8 cellular contexts compared by ENCODE assay signal in genomic region chr2:190407246-190407661, GRCh38. TPM values are rescaled to one million over a fixed set of nuclear protein-coding genes. Genes with fewer than 3 reads are reported as not detected.
DNase-seq lines count a peak whose midpoint lies in the region; FAIRE-seq and TF ChIP-seq lines count a peak whose summit lies in the region.

No MANE protein-coding gene starts in this region.

- H3K79me2 ChIP-seq in Karpas-422 (ENCODE audit: low read length) = peaks cover 29% of the 10 kb centered on the region

- peaks cover 30% of the 10 kb centered on the region for H3K4me1 Mint-ChIP-seq in brain

- H3K9me2 ChIP-seq in Karpas-422 (replicated peaks; ENCODE audit: insufficient read depth, low read length) = no peaks in the 10 kb centered on the region

- DNase-seq in GM06990 (ENCODE audit: extremely low read depth, insufficient read length) (no peak), Karpas-422 (no peak), HK-2 (ENCODE audit: unreplicated experiment) (no peak), NCI-H128 (lab: John Stamatoyannopoulos, UW; ENCODE audit: unreplicated experiment) (no peak), GM12892 (ENCODE audit: insufficient read length) (no peak)
- no peak for DNase-seq in stimulated activated CD4-positive, alpha-beta T cell treated with anti-CD3 and anti-CD28 coated beads, Interleukin-4, amount 100 ng/mL, for 24 hours

- H3K9me3 ChIP-seq in Karpas-422 (ENCODE audit: low read length) (no peaks in the 10 kb centered on the region), mucosa of stomach (ENCODE audit: control insufficient read depth, low read length) (no peaks in the 10 kb centered on the region)

- peak overlapping the region; percentile 94 for H3K4me2 ChIP-seq in Karpas-422 (ENCODE audit: low read depth, low read length, poor library complexity, severe bottlenecking)

- no peaks in the 10 kb centered on the region for H4K20me1 ChIP-seq in Karpas-422 (ENCODE audit: insufficient read depth, low read depth, low read length)

- TF ChIP-seq CTCF in GM06990 (IDR thresholded peaks at IDR 0.05; ENCODE audit: insufficient read depth, low read length, poor library complexity, severe bottlenecking) = no peak
- TF ChIP-seq CTCF in brain (conservative IDR thresholded peaks at IDR 0.05) = no peak

- H2AFZ ChIP-seq in Karpas-422 (ENCODE audit: low read length) = peak overlapping the region; percentile 84; the same call in 1 of the 2 replicates

- H3K4me3 ChIP-seq in GM06990 (replicated peaks; ENCODE audit: low read depth, low read length) = peak overlapping the region; percentile 83
- H3K4me3 ChIP-seq in Karpas-422 (ENCODE audit: low read length) = peak overlapping the region; percentile 78
- no peak overlapping the region for H3K4me3 ChIP-seq in mucosa of stomach (ENCODE audit: low read length)

- no peaks in the 10 kb centered on the region for H3K36me3 ChIP-seq in GM06990 (ENCODE audit: control insufficient read depth, insufficient read depth, low read length)
- H3K36me3 ChIP-seq in Karpas-422 (ENCODE audit: insufficient read depth, low read length) = no peaks in the 10 kb centered on the region; the same call in 1 of the 2 replicates
- no peaks in the 10 kb centered on the region for H3K36me3 ChIP-seq in mucosa of stomach (ENCODE audit: control insufficient read depth, insufficient read depth, low read length)

- peaks cover 23% of the 10 kb centered on the region for H3K27me3 Mint-ChIP-seq in brain

- peak overlapping the region; percentile 48; the same call in 1 of the 2 replicates for H3K27ac ChIP-seq in Karpas-422 (ENCODE audit: low read length)

- H3K4me3 Mint-ChIP-seq in brain = peak overlapping the region; percentile 81 to 85 (median 84)

- no peaks in the 10 kb centered on the region for H3K36me3 Mint-ChIP-seq in brain

- H3K27ac Mint-ChIP-seq in brain = peak overlapping the region in 4 of 5 experiments; percentile 63 to 92 (median 90)

- no peaks in the 10 kb centered on the region for H3K9me3 Mint-ChIP-seq in brain

- peaks cover 31% of the 10 kb centered on the region for H3K4me1 ChIP-seq in Karpas-422 (ENCODE audit: low read length)
- peaks cover 38% of the 10 kb centered on the region for H3K4me1 ChIP-seq in mucosa of stomach (ENCODE audit: control insufficient read depth, insufficient read depth, low read length)

- H3K9ac ChIP-seq in Karpas-422 (ENCODE audit: low read length) (peak overlapping the region; percentile 94), mucosa of stomach (ENCODE audit: low read length) (peak overlapping the region; percentile 63)

- FAIRE-seq in GM12892 (lab: Jason Lieb, UNC) = no peak

- no peak for TF ChIP-seq POLR2A in GM12892 (IDR thresholded peaks at IDR 0.05; ENCODE audit: low read depth, low read length)

- H3K27me3 ChIP-seq in GM06990 (replicated peaks; ENCODE audit: control insufficient read depth, insufficient read depth, low read length) (no peaks in the 10 kb centered on the region), Karpas-422 (ENCODE audit: low read length) (no peaks in the 10 kb centered on the region), mucosa of stomach (ENCODE audit: control insufficient read depth, insufficient read depth, low read length) (no peaks in the 10 kb centered on the region)

RNA-seq across cellular contexts. Expression of gene MFSD6, which starts 0.9 kb away (rescaled TPM):
- 65.5 and 65.9 TPM in 2 replicates for total RNA-seq in Karpas-422 (2014; rRNA removed; shearing (Covaris generic); ENCODE audit: low replicate concordance)
- 58.4 TPM for polyA plus RNA-seq in brain (ENCODE audit: insufficient read depth, low read depth, low replicate concordance)
- 15.7 TPM for polyA plus RNA-seq in GM12892 (2012; ENCODE audit: missing spikeins)
